In genomic region chr14:61345144-61345482, GRCh38 we compare ENCODE assay signal across 11 cellular contexts. TPM values are rescaled to one million over a fixed set of nuclear protein-coding genes. Genes with fewer than 3 reads are reported as not detected.
DNase-seq lines count a peak whose midpoint lies in the region; ATAC-seq and TF ChIP-seq lines count a peak whose summit lies in the region.
"Had no signal": no experiment of that assay in that cellular context is flagged by ENCODE, and none has a peak within 500 bp of the region (broad histone marks: within the 10 kb centered on the region; RNA-seq: fewer than 3 reads in every experiment).

No MANE protein-coding gene starts in this region.

- no peaks in the 10 kb centered on the region for H3K27me3 Mint-ChIP-seq in stimulated activated naive CD8-positive, alpha-beta T cell treated with anti-CD3 and anti-CD28 coated beads, Interleukin-15, Interleukin-2, amounts not matched to agents 100 ng/mL and 50 ng/mL, for 24 hours
- no peaks in the 10 kb centered on the region for H3K27me3 Mint-ChIP-seq in activated T-helper 17 cell treated with anti-CD3 and anti-CD28 coated beads, Interleukin-2, amount 50 U/mL, for 72 hours

- H3K4me1 ChIP-seq in muscle layer of duodenum (ENCODE audit: control insufficient read depth in 1 of 2, insufficient read depth in 2 of 2, low read length in 2 of 2) = no peaks in the 10 kb centered on the region

- no peak for TF ChIP-seq CTCF in GM10266 (IDR thresholded peaks at IDR 0.05; ENCODE audit: control insufficient read depth, insufficient read depth, low read depth, missing control alignments)

- H3K27ac Mint-ChIP-seq in stimulated activated naive CD8-positive, alpha-beta T cell treated with anti-CD3 and anti-CD28 coated beads, Interleukin-15, Interleukin-2, amounts not matched to agents 100 ng/mL and 50 ng/mL, for 24 hours = peak overlapping the region; percentile 99
- H3K27ac Mint-ChIP-seq in activated T-helper 17 cell treated with anti-CD3 and anti-CD28 coated beads, Interleukin-2, amount 50 U/mL, for 72 hours = peak overlapping the region; percentile 95

- peaks cover 8% of the 10 kb centered on the region for H3K9me3 Mint-ChIP-seq in stimulated activated naive CD8-positive, alpha-beta T cell treated with anti-CD3 and anti-CD28 coated beads, Interleukin-15, Interleukin-2, amounts not matched to agents 100 ng/mL and 50 ng/mL, for 24 hours
- H3K9me3 Mint-ChIP-seq in activated T-helper 17 cell treated with anti-CD3 and anti-CD28 coated beads, Interleukin-2, amount 50 U/mL, for 72 hours = no peaks in the 10 kb centered on the region

- H3K36me3 Mint-ChIP-seq in stimulated activated naive CD8-positive, alpha-beta T cell treated with anti-CD3 and anti-CD28 coated beads, Interleukin-15, Interleukin-2, amounts not matched to agents 100 ng/mL and 50 ng/mL, for 24 hours (ENCODE audit: low read depth) = peaks cover 63% of the 10 kb centered on the region
- peaks cover 94% of the 10 kb centered on the region for H3K36me3 Mint-ChIP-seq in activated T-helper 17 cell treated with anti-CD3 and anti-CD28 coated beads, Interleukin-2, amount 50 U/mL, for 72 hours (ENCODE audit: low read depth)

- H3K36me3 ChIP-seq in muscle layer of duodenum (ENCODE audit: control insufficient read depth in 1 of 2, insufficient read depth in 2 of 2, low read length in 2 of 2) = no peaks in the 10 kb centered on the region

- DNase-seq in stimulated activated naive CD8-positive, alpha-beta T cell treated with anti-CD3 and anti-CD28 coated beads, Interleukin-15, Interleukin-2, amounts not matched to agents 100 U/mL and 50 U/mL, for 24 hours = no peak
- DNase-seq in GM10266 (ENCODE audit: extremely low spot score) (no peak), NCI-H2171 treated with DMSO at 0.1 percent for 48 hours (lab: John Stamatoyannopoulos, UW) (no peak), A172 (ENCODE audit: low spot score) (no peak)
- DNase-seq: foreskin fibroblast, KG1, NCI-H187 treated with DMSO at 0.1 percent for 48 hours, NCI-H69 had no signal

- no peaks in the 10 kb centered on the region for H3K27me3 ChIP-seq in muscle layer of duodenum (ENCODE audit: low read depth, low read length)

- H3K27ac ChIP-seq in muscle layer of duodenum (ENCODE audit: low read length) = peak overlapping the region; percentile 42

- peaks cover 0 to 3% of the 10 kb centered on the region in 2 donors for H3K9me3 ChIP-seq in muscle layer of duodenum (ENCODE audit: control insufficient read depth in 1 of 2, low read length in 2 of 2)

- ATAC-seq in stimulated activated naive CD8-positive, alpha-beta T cell treated with anti-CD3 and anti-CD28 coated beads, Interleukin-15, Interleukin-2, amounts not matched to agents 100 U/mL and 50 U/mL, for 24 hours = no peak
- ATAC-seq in activated T-helper 17 cell treated with anti-CD3 and anti-CD28 coated beads, Interleukin-2, amount 50 U/mL, for 72 hours (replicated peaks) = no peak

- H3K4me3 Mint-ChIP-seq in stimulated activated naive CD8-positive, alpha-beta T cell treated with anti-CD3 and anti-CD28 coated beads, Interleukin-15, Interleukin-2, amounts not matched to agents 100 ng/mL and 50 ng/mL, for 24 hours = peak overlapping the region; percentile 89
- peak overlapping the region; percentile 92 for H3K4me3 Mint-ChIP-seq in activated T-helper 17 cell treated with anti-CD3 and anti-CD28 coated beads, Interleukin-2, amount 50 U/mL, for 72 hours

- no peak overlapping the region for H3K4me3 ChIP-seq in muscle layer of duodenum (ENCODE audit: low read depth in 1 of 2, low read length in 2 of 2)

- peaks cover 100% of the 10 kb centered on the region for H3K4me1 Mint-ChIP-seq in stimulated activated naive CD8-positive, alpha-beta T cell treated with anti-CD3 and anti-CD28 coated beads, Interleukin-15, Interleukin-2, amounts not matched to agents 100 ng/mL and 50 ng/mL, for 24 hours (ENCODE audit: low read depth)
- H3K4me1 Mint-ChIP-seq in activated T-helper 17 cell treated with anti-CD3 and anti-CD28 coated beads, Interleukin-2, amount 50 U/mL, for 72 hours = peaks cover 71% of the 10 kb centered on the region

RNA-seq across cellular contexts. Expression of gene PRKCH, which starts 23.7 kb away (rescaled TPM):
- 100 to 1,000 TPM; 127 to 148 TPM for total RNA-seq in activated T-helper 17 cell treated with anti-CD3 and anti-CD28 coated beads, Interleukin-2, amount 50 U/mL, for 72 hours
- 2.0 and 3.5 TPM in 2 replicates for total RNA-seq in A172 (2014; rRNA removed; shearing (Covaris generic))

Comparison
In these comparisons a context has a peak if more than half of its experiments do, and no peak if none do; other contexts are left out.
1. RNA of gene PRKCH, which starts 23.7 kb away (total RNA-seq): 127 to 148 TPM in activated T-helper 17 cell treated with anti-CD3 and anti-CD28 coated beads, Interleukin-2, amount 50 U/mL, for 72 hours; 2.0 to 3.5 TPM in A172; every median in the first group is over 10 times any median in the second.